Comparison of ENCODE assay signal across 26 cellular contexts in the genomic region with DNA sequence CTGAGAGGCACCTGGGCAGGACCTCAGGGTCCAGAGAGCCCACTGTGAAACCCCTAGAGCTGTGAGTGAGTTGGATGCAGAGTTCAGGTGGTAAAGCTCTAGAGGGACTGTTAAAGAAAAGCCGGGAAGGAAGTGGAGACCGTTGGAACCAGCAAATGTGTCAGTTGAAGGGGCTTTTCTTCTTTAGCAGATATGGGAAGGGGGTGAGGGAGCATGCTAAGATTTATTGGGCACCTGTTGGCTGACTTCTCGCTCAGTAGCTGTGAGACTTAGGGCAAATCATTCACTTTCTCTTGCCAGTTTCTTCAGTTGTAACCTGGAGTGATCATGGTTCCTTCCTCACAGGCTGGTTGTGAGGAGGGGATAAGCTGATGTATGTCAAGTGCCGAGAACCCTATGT.
"Had no signal": no experiment of that assay in that cellular context is flagged by ENCODE, and none has a peak within 500 bp of the region (broad histone marks: within the 10 kb centered on the region; RNA-seq: fewer than 3 reads in every experiment).

No MANE protein-coding gene starts in this region.

- H3K36me3 ChIP-seq: ascending aorta, SJSA1 had no signal

- H3K4me3 ChIP-seq: ascending aorta, SJSA1 had no signal

- H3K27me3 ChIP-seq: ascending aorta, SJSA1 had no signal

- H3K4me2 ChIP-seq: SK-N-SH had no signal

- H3K27ac ChIP-seq: ascending aorta, SJSA1 had no signal

- H3K9me2 ChIP-seq: SK-N-SH had no signal

- H3K4me1 ChIP-seq: ascending aorta, SJSA1 had no signal

- H3K9ac ChIP-seq: SK-N-SH had no signal

- H3K9me3 ChIP-seq: ascending aorta, SJSA1, SK-N-SH had no signal

- DNase-seq: activated CD4-positive, alpha-beta T cell treated with anti-CD3 and anti-CD28 coated beads for 36 hours; activated CD4-positive, alpha-beta T cell treated with anti-CD3 and anti-CD28 coated beads, Interleukin-2, amount 10 ng/mL, durations not matched to agents 7 days and 5 days; activated CD4-positive, alpha-beta T cell treated with anti-CD3 and anti-CD28 coated beads, Interleukin-2, amount 50 U/mL, for 48 hours; activated CD8-positive, alpha-beta T cell treated with anti-CD3 and anti-CD28 coated beads, Interleukin-2, amount 10 ng/mL, durations not matched to agents 7 days and 5 days; activated gamma-delta T cell; activated naive CD4-positive, alpha-beta T cell treated with Interleukin-2 at 50 U/mL for 16 hours; activated naive CD8-positive, alpha-beta T cell treated with anti-CD3 and anti-CD28 coated beads, Interleukin-2, amount 10 ng/mL, durations not matched to agents 7 days and 5 days; activated T-cell treated with anti-CD3 and anti-CD28 coated beads, Interleukin-2, amount 50 U/mL, for 24 hours; amygdala; KG1; NCI-H1105; NCI-H1417 treated with DMSO at 0.1 percent for 48 hours; NCI-H187 treated with DMSO at 0.1 percent for 48 hours; NCI-H2081 treated with DMSO at 0.1 percent for 48 hours; NCI-H226; NCI-H446 treated with DMSO at 0.1 percent for 48 hours; NCI-H524; NCI-H69; NCI-H82; SHP77 treated with DMSO at 0.1 percent for 48 hours; SK-N-SH had no signal

- ATAC-seq: activated CD4-positive, alpha-beta T cell treated with anti-CD3 and anti-CD28 coated beads for 36 hours; activated CD4-positive, CD25-positive, alpha-beta regulatory T cell treated with anti-CD3 and anti-CD28 coated beads, Interleukin-2, amount 50 U/mL, for 24 hours; activated CD8-positive, alpha-beta T cell treated with anti-CD3 and anti-CD28 coated beads, Interleukin-2, amount 10 ng/mL, durations not matched to agents 7 days and 5 days; Panc1; WTC11 had no signal
